In genomic region chr6:12280901-12281300, GRCh38 we compare ENCODE assay signal across 1 cellular context.
TF ChIP-seq lines count a peak whose summit lies in the region.

No MANE protein-coding gene starts in this region.

TF ChIP-seq in H1, 55 proteins besides CTCF, POLR2A, EP300 and RAD21 (continued from another document):
- TF ChIP-seq EZH2 (IDR thresholded peaks at IDR 0.05; ENCODE audit: low read depth, low read length, severe bottlenecking) = no peak
